In genomic region chr5:151063590-151063989, GRCh38 we compare ENCODE assay signal across 10 cellular contexts. TPM values are rescaled to one million over a fixed set of nuclear protein-coding genes. Genes with fewer than 3 reads are reported as not detected.
DNase-seq lines count a peak whose midpoint lies in the region; ATAC-seq, FAIRE-seq and TF ChIP-seq lines count a peak whose summit lies in the region.
"Had no signal": no experiment of that assay in that cellular context is flagged by ENCODE, and none has a peak within 500 bp of the region (broad histone marks: within the 10 kb centered on the region; RNA-seq: fewer than 3 reads in every experiment).

No MANE protein-coding gene starts in this region.

- peaks cover 98% of the 10 kb centered on the region for H3K4me1 Mint-ChIP-seq in activated CD4-positive, alpha-beta T cell treated with anti-CD3 and anti-CD28 coated beads for 36 hours
- peaks cover 65% of the 10 kb centered on the region for H3K4me1 Mint-ChIP-seq in astrocyte (ENCODE audit: low read depth, unreplicated experiment)
- H3K4me1 Mint-ChIP-seq in CD4-positive, alpha-beta T cell (ENCODE audit: low read depth): peaks cover 64% of the 10 kb centered on the region

- H3K9ac ChIP-seq in astrocyte (ENCODE audit: low read length): peak overlapping the region; percentile 77

- peaks cover 12% of the 10 kb centered on the region for H3K36me3 ChIP-seq in astrocyte (ENCODE audit: insufficient read depth, low read length)
- peaks cover 0 to 43% of the 10 kb centered on the region in 2 donors for H3K36me3 ChIP-seq in lung (ENCODE audit: control insufficient read depth in 2 of 2, insufficient read depth in 2 of 2, low read length in 2 of 2)
- peaks cover 0 to 8% of the 10 kb centered on the region in 2 donors for H3K36me3 ChIP-seq in thyroid gland

- no peaks in the 10 kb centered on the region for H3K9me3 Mint-ChIP-seq in activated CD4-positive, alpha-beta T cell treated with anti-CD3 and anti-CD28 coated beads for 36 hours (ENCODE audit: low read depth)
- no peaks in the 10 kb centered on the region for H3K9me3 Mint-ChIP-seq in astrocyte (ENCODE audit: unreplicated experiment)
- no peaks in the 10 kb centered on the region for H3K9me3 Mint-ChIP-seq in CD4-positive, alpha-beta T cell

- H3K4me2 ChIP-seq in astrocyte (ENCODE audit: low read length): peak overlapping the region; percentile 78

- H3K27ac ChIP-seq in astrocyte (ENCODE audit: low read depth, low read length): peak overlapping the region; percentile 95
- peak overlapping the region; percentile 57 to 76 for H3K27ac ChIP-seq in lung (ENCODE audit: low read depth in 1 of 2, low read length in 1 of 2)
- peak overlapping the region; percentile 47 to 78 (median 67) for H3K27ac ChIP-seq in thyroid gland
- H3K27ac ChIP-seq in CD4-positive, alpha-beta T cell (ENCODE audit: low read depth, low read length): no peak overlapping the region

- TF ChIP-seq CTCF in astrocyte (IDR thresholded peaks at IDR 0.05; ENCODE audit: insufficient read depth, low read depth, low read length) (no peak), lung (IDR thresholded peaks at IDR 0.05; ENCODE audit: control extremely low read depth, extremely low read depth) (no peak), thyroid gland (IDR thresholded peaks at IDR 0.05) (no peak)
- TF ChIP-seq CTCF in CD4-positive, alpha-beta T cell (IDR thresholded peaks at IDR 0.05): no peak

- no peak overlapping the region for H3K4me3 Mint-ChIP-seq in activated CD4-positive, alpha-beta T cell treated with anti-CD3 and anti-CD28 coated beads for 36 hours
- H3K4me3 Mint-ChIP-seq in astrocyte (ENCODE audit: unreplicated experiment): no peak overlapping the region
- H3K4me3 Mint-ChIP-seq in CD4-positive, alpha-beta T cell: no peak overlapping the region

- FAIRE-seq in astrocyte (lab: Jason Lieb, UNC): no peak
- FAIRE-seq: GM12891 had no signal

- H4K20me1 ChIP-seq in astrocyte (ENCODE audit: insufficient read depth, low read length): peaks cover 17% of the 10 kb centered on the region

- H3K4me1 ChIP-seq in astrocyte (ENCODE audit: insufficient read depth, low read length): peaks cover 56% of the 10 kb centered on the region
- H3K4me1 ChIP-seq in lung (ENCODE audit: control insufficient read depth in 2 of 2, insufficient read depth in 2 of 2, low read length in 2 of 2): peaks cover 38 to 65% of the 10 kb centered on the region in 2 donors
- H3K4me1 ChIP-seq in thyroid gland: peaks cover 51 to 82% of the 10 kb centered on the region in 2 donors

- H2AFZ ChIP-seq in astrocyte (ENCODE audit: low read depth, low read length): peak overlapping the region; percentile 11

- no peak for ATAC-seq in activated CD4-positive, alpha-beta T cell treated with anti-CD3 and anti-CD28 coated beads for 36 hours
- ATAC-seq in lung (ENCODE audit: insufficient read depth, low FRiP score) (no peak), GM19452 (IDR thresholded peaks at IDR 0.05; ENCODE audit: unreplicated experiment) (no peak), GM18502 (IDR thresholded peaks at IDR 0.05; ENCODE audit: poor library complexity, unreplicated experiment) (no peak)
- no peak for ATAC-seq in CD4-positive, alpha-beta T cell (ENCODE audit: poor library complexity)

- TF ChIP-seq POLR2A in thyroid gland (IDR thresholded peaks at IDR 0.05): no peak

- H3K36me3 Mint-ChIP-seq in activated CD4-positive, alpha-beta T cell treated with anti-CD3 and anti-CD28 coated beads for 36 hours (ENCODE audit: low read depth): peaks cover 95% of the 10 kb centered on the region
- H3K36me3 Mint-ChIP-seq in astrocyte (ENCODE audit: low read depth, unreplicated experiment): peaks cover 26% of the 10 kb centered on the region
- peaks cover 88% of the 10 kb centered on the region for H3K36me3 Mint-ChIP-seq in CD4-positive, alpha-beta T cell (ENCODE audit: low read depth)

- no peak for DNase-seq in activated CD4-positive, alpha-beta T cell treated with anti-CD3 and anti-CD28 coated beads for 36 hours
- no peak for DNase-seq in activated CD4-positive, alpha-beta T cell treated with anti-CD3 and anti-CD28 coated beads for 48 hours
- DNase-seq in astrocyte (ENCODE audit: low read depth) (peak; percentile 19), lung (ENCODE audit: low spot score) (no peak), thyroid gland (no peak)
- DNase-seq in CD4-positive, alpha-beta T cell: no peak
- DNase-seq: midbrain had no signal

- CTCF ChIA-PET in activated CD4-positive, alpha-beta T cell treated with anti-CD3 and anti-CD28 coated beads for 36 hours (lab: Charles Lee): interaction anchor here (0.8 to 3.6 kb wide), 4 partner anchors 11 to 87 kb away, joined by 3 to 32 read pairs (median 4); no protein-coding TSS in a partner anchor
- CTCF ChIA-PET in CD4-positive, alpha-beta T cell (lab: Charles Lee): no interaction called here

- H3K9me3 ChIP-seq in astrocyte (ENCODE audit: insufficient read depth, low read depth, low read length): peaks cover 5% of the 10 kb centered on the region
- no peaks in the 10 kb centered on the region for H3K9me3 ChIP-seq in lung (ENCODE audit: control insufficient read depth in 2 of 2, insufficient read depth in 1 of 2, low read length in 1 of 2)
- H3K9me3 ChIP-seq in thyroid gland: no peaks in the 10 kb centered on the region
- H3K9me3 ChIP-seq in CD4-positive, alpha-beta T cell (ENCODE audit: control insufficient read depth, low read length): no peaks in the 10 kb centered on the region

- WGBS in lung, 2 donors: 52% methylated on average over 12 of the region's 12 CpGs
- WGBS in thyroid gland, 2 donors: 68 to 73% methylated on average over 11 to 12 of the region's 12 CpGs

- H3K4me3 ChIP-seq in astrocyte (ENCODE audit: insufficient read depth, low read depth, low read length) (peak overlapping the region; percentile 11), lung (no peak overlapping the region), thyroid gland (replicated peaks in 1 of 3) (no peak overlapping the region)

- intact Hi-C loops in activated CD4-positive, alpha-beta T cell treated with anti-CD3 and anti-CD28 coated beads for 36 hours (cut with DNase I, micrococcal nuclease): loop anchor here in 1 of 2 experiments (5.0 kb wide), 1 partner anchor 34 kb away; no protein-coding TSS in a partner anchor
- intact Hi-C loops in thyroid gland (cut with DNase I): loop anchor here (5.0 kb wide), 1 partner anchor 189 kb away; the partner anchor contains the start of gene GM2A
- intact Hi-C loops in CD4-positive, alpha-beta T cell (cut with DNase I, micrococcal nuclease): no loop called here

- H3K27me3 ChIP-seq in astrocyte (ENCODE audit: insufficient read depth, low read length) (no peaks in the 10 kb centered on the region), lung (ENCODE audit: control insufficient read depth, insufficient read depth) (no peaks in the 10 kb centered on the region), thyroid gland (no peaks in the 10 kb centered on the region)
- H3K27me3 ChIP-seq in CD4-positive, alpha-beta T cell (ENCODE audit: control insufficient read depth, insufficient read depth, low read length): no peaks in the 10 kb centered on the region

- no peaks in the 10 kb centered on the region for H3K27me3 Mint-ChIP-seq in activated CD4-positive, alpha-beta T cell treated with anti-CD3 and anti-CD28 coated beads for 36 hours
- H3K27me3 Mint-ChIP-seq in astrocyte (ENCODE audit: low read depth, unreplicated experiment): no peaks in the 10 kb centered on the region
- H3K27me3 Mint-ChIP-seq in CD4-positive, alpha-beta T cell: no peaks in the 10 kb centered on the region

- H3K27ac Mint-ChIP-seq in activated CD4-positive, alpha-beta T cell treated with anti-CD3 and anti-CD28 coated beads for 36 hours: peak overlapping the region; percentile 87
- peak overlapping the region; percentile 99 for H3K27ac Mint-ChIP-seq in astrocyte (ENCODE audit: unreplicated experiment)
- H3K27ac Mint-ChIP-seq in CD4-positive, alpha-beta T cell: no peak overlapping the region

- POLR2A ChIA-PET in activated CD4-positive, alpha-beta T cell treated with anti-CD3 and anti-CD28 coated beads for 36 hours (lab: Charles Lee): no interaction called here
- POLR2A ChIA-PET in CD4-positive, alpha-beta T cell (lab: Charles Lee): interaction anchor here (1.0 to 1.5 kb wide), 2 partner anchors 18 to 51 kb away, joined by 4 to 6 read pairs; no protein-coding TSS in a partner anchor

- H3K79me2 ChIP-seq in astrocyte (ENCODE audit: insufficient read depth, low read length): peaks cover 59% of the 10 kb centered on the region

RNA-seq across cellular contexts. Expression of gene TNIP1, which starts 17.2 kb away (rescaled TPM):
- 100 to 1,000 TPM; 351 to 408 TPM for total RNA-seq in activated CD4-positive, alpha-beta T cell treated with anti-CD3 and anti-CD28 coated beads for 36 hours
- total RNA-seq in astrocyte (98.5 and 119 TPM in 2 replicates), lung (100 to 1,000 TPM; 116 to 142 TPM), thyroid gland (100 to 1,000 TPM in 1 of 4 donors, 10 to 100 TPM in 3; 74.4 to 115 (median 94.7) TPM)
- 100 to 1,000 TPM in 1 of 2 donors, 10 to 100 TPM in 1; 81.5 to 308 TPM for polyA plus RNA-seq in lung
- 100 to 1,000 TPM; 110 to 115 TPM for total RNA-seq in CD4-positive, alpha-beta T cell

RNA-seq across cellular contexts. Expression of gene GPX3, which starts 43.2 kb away (rescaled TPM):
- total RNA-seq in activated CD4-positive, alpha-beta T cell treated with anti-CD3 and anti-CD28 coated beads for 36 hours: not detected
- total RNA-seq in astrocyte (12.2 and 15.6 TPM in 2 replicates), lung (100 to 1,000 TPM in 1 of 2 donors, 10 to 100 TPM in 1; 99.0 to 586 TPM), thyroid gland (over 10,000 TPM in 1 of 4 donors, 1,000 to 10,000 TPM in 3; 2,730 to 12,549 (median 7,201) TPM)
- polyA plus RNA-seq in lung: 1,000 to 10,000 TPM; 1,067 to 1,457 TPM
- total RNA-seq in CD4-positive, alpha-beta T cell: under 1 TPM in 1 of 2 experiments, not detected in 1; 0.58 TPM
